Comparison of ENCODE assay signal across 9 cellular contexts in genomic region chr2:24702800-24703199, GRCh38.
DNase-seq lines count a peak whose midpoint lies in the region; ATAC-seq and TF ChIP-seq lines count a peak whose summit lies in the region.
"Had no signal": no experiment of that assay in that cellular context is flagged by ENCODE, and none has a peak within 500 bp of the region (broad histone marks: within the 10 kb centered on the region; RNA-seq: fewer than 3 reads in every experiment).

No MANE protein-coding gene starts in this region.

- H3K9me3 Mint-ChIP-seq in endodermal cell, result no peaks in the 10 kb centered on the region

- H3K4me3 Mint-ChIP-seq in endodermal cell, result no peak overlapping the region

- no peaks in the 10 kb centered on the region for H3K27me3 Mint-ChIP-seq in endodermal cell (ENCODE audit: insufficient read depth)

- TF ChIP-seq CTCF in endodermal cell (conservative IDR thresholded peaks at IDR 0.05), result no peak

- no peak overlapping the region for H3K4me3 ChIP-seq in endodermal cell (ENCODE audit: low read length)

- H3K4me1 Mint-ChIP-seq in endodermal cell, result peaks cover 5% of the 10 kb centered on the region

- ATAC-seq in GM18858 (IDR thresholded peaks at IDR 0.05; ENCODE audit: unreplicated experiment), result no peak

- DNase-seq in GM03348 (ENCODE audit: low spot score), result peak; percentile 71
- peak; percentile 93 for DNase-seq in M059J (ENCODE audit: low read depth)
- DNase-seq in endodermal cell, result no peak
- DNase-seq in renal cortical epithelial cell (ENCODE audit: low read depth), result peak; percentile 92
- no peak for DNase-seq in NCI-H2196 (lab: John Stamatoyannopoulos, UW; ENCODE audit: unreplicated experiment)
- DNase-seq in SIG-M5 (lab: John Stamatoyannopoulos, UW), result no peak
- DNase-seq: amygdala, nucleus accumbens had no signal

- no peak overlapping the region for H3K27ac ChIP-seq in endodermal cell (ENCODE audit: low read depth, low read length)

- H3K9ac ChIP-seq in endodermal cell (ENCODE audit: extremely low read depth, low read length, poor library complexity, severe bottlenecking), result no peak overlapping the region

- H3K27me3 ChIP-seq in endodermal cell (ENCODE audit: control insufficient read depth, insufficient read depth, low read length, poor library complexity, severe bottlenecking), result no peaks in the 10 kb centered on the region

- H3K4me1 ChIP-seq in endodermal cell (ENCODE audit: control insufficient read depth, insufficient read depth, low read length), result no peaks in the 10 kb centered on the region

- H3K27ac Mint-ChIP-seq in endodermal cell, result peak overlapping the region; percentile 83

- peaks cover 7% of the 10 kb centered on the region for H3K36me3 Mint-ChIP-seq in endodermal cell (ENCODE audit: low read depth)

- peaks cover 7% of the 10 kb centered on the region for H3K36me3 ChIP-seq in endodermal cell (ENCODE audit: control insufficient read depth, insufficient read depth, low read length)

- 83 to 89% methylated on average over 2 to 3 of the region's 3 CpGs for WGBS in endodermal cell (ENCODE audit: insufficient coverage in 1 of 2, insufficient read length in 1 of 2), 2 experiments

- no peaks in the 10 kb centered on the region for H3K9me3 ChIP-seq in endodermal cell (ENCODE audit: control insufficient read depth, low read length)

Comparison
In these comparisons a context has a peak if more than half of its experiments do, and no peak if none do; other contexts are left out.
1. DNase-seq: peak in GM03348 (single experiment), M059J (single experiment) and renal cortical epithelial cell (single experiment); none in endodermal cell (single experiment), NCI-H2196 (single experiment) and SIG-M5 (single experiment).